ENCODE assay signal across 7 cellular contexts in genomic region chr12:114827460-114827859, GRCh38.
"Had no signal": no experiment of that assay in that cellular context is flagged by ENCODE, and none has a peak within 500 bp of the region (broad histone marks: within the 10 kb centered on the region; RNA-seq: fewer than 3 reads in every experiment).

No MANE protein-coding gene starts in this region.

- DNase-seq: H9, HCEC 1CT had no signal

- ATAC-seq: GM23338, K562 had no signal

- FAIRE-seq: H1, H54, HTR-8/SVneo, K562 had no signal

- H3K4me2 ChIP-seq: GM23338 had no signal

- H2AFZ ChIP-seq: GM23338 had no signal

- H3K4me3 ChIP-seq: GM23338, K562 had no signal
